In genomic region chr3:177464392-177465225, GRCh38 we compare ENCODE assay signal across 17 cellular contexts.
DNase-seq lines count a peak whose midpoint lies in the region; ATAC-seq and TF ChIP-seq lines count a peak whose summit lies in the region.
"Had no signal": no experiment of that assay in that cellular context is flagged by ENCODE, and none has a peak within 500 bp of the region (broad histone marks: within the 10 kb centered on the region; RNA-seq: fewer than 3 reads in every experiment).

No MANE protein-coding gene starts in this region.

- intact Hi-C loops in sciatic nerve (cut with DNase I), result no loop called here

- peaks cover 20% of the 10 kb centered on the region for H3K4me1 Mint-ChIP-seq in activated T-helper 17 cell treated with anti-CD3 and anti-CD28 coated beads, Interleukin-2, amount 50 U/mL, for 72 hours
- H3K4me1 Mint-ChIP-seq: activated naive CD8-positive, alpha-beta T cell treated with anti-CD3 and anti-CD28 coated beads, Interleukin-2, amount 50 U/mL, for 24 hours; naive B cell had no signal

- H3K36me3 Mint-ChIP-seq in activated T-helper 17 cell treated with anti-CD3 and anti-CD28 coated beads, Interleukin-2, amount 50 U/mL, for 72 hours (ENCODE audit: low read depth), result no peaks in the 10 kb centered on the region
- H3K36me3 Mint-ChIP-seq: naive B cell, type B pancreatic cell had no signal

- TF ChIP-seq CTCF in AG10803 (conservative IDR thresholded peaks at IDR 0.05; ENCODE audit: low read length), result no peak
- TF ChIP-seq CTCF in right atrium auricular region (IDR thresholded peaks at IDR 0.05), result no peak

- H3K27me3 Mint-ChIP-seq in activated T-helper 17 cell treated with anti-CD3 and anti-CD28 coated beads, Interleukin-2, amount 50 U/mL, for 72 hours, result no peaks in the 10 kb centered on the region
- H3K27me3 Mint-ChIP-seq: activated CD4-positive, alpha-beta memory T cell treated with anti-CD3 and anti-CD28 coated beads, Interleukin-2, amount 10 ng/mL, durations not matched to agents 7 days and 5 days; activated naive CD8-positive, alpha-beta T cell treated with anti-CD3 and anti-CD28 coated beads, Interleukin-2, amount 50 U/mL, for 24 hours; naive B cell had no signal

- DNase-seq in AG10803 (ENCODE audit: low read depth), result peak; percentile 69
- DNase-seq in right atrium auricular region (ENCODE audit: low spot score), result no peak
- no peak for DNase-seq in sciatic nerve (ENCODE audit: low spot score)
- no peak for DNase-seq in DMS79 (lab: John Stamatoyannopoulos, UW)
- DNase-seq in AG08396 (ENCODE audit: low spot score), result no peak
- DNase-seq in activated gamma-delta T cell treated with Interleukin-2 at 50 U/mL for 16 hours, result no peak
- no peak for DNase-seq in NCI-H187 treated with DMSO at 0.1 percent for 48 hours (lab: John Stamatoyannopoulos, UW)
- DNase-seq: activated CD4-positive, alpha-beta memory T cell treated with anti-CD3 and anti-CD28 coated beads, Interleukin-2, amount 10 ng/mL, durations not matched to agents 7 days and 5 days; activated naive CD8-positive, alpha-beta T cell treated with anti-CD3 and anti-CD28 coated beads, Interleukin-2, amount 50 U/mL, for 24 hours; activated T-cell treated with anti-CD3 and anti-CD28 coated beads, Interleukin-2, amount 50 U/mL, for 72 hours; naive B cell; NCI-H1417; NCI-H524 had no signal

- peaks cover 0 to 49% of the 10 kb centered on the region in 2 donors for H3K4me1 ChIP-seq in right atrium auricular region

- no peaks in the 10 kb centered on the region for H3K9me3 Mint-ChIP-seq in activated T-helper 17 cell treated with anti-CD3 and anti-CD28 coated beads, Interleukin-2, amount 50 U/mL, for 72 hours
- H3K9me3 Mint-ChIP-seq: activated naive CD8-positive, alpha-beta T cell treated with anti-CD3 and anti-CD28 coated beads, Interleukin-2, amount 50 U/mL, for 24 hours; activated T-cell treated with anti-CD3 and anti-CD28 coated beads, Interleukin-2, amount 50 U/mL, for 72 hours; naive B cell had no signal

- H3K4me3 ChIP-seq in AG10803 (ENCODE audit: low read length) (no peak overlapping the region), right atrium auricular region (no peak overlapping the region)
- H3K4me3 ChIP-seq: heart right ventricle had no signal

- H3K27me3 ChIP-seq in right atrium auricular region, result no peaks in the 10 kb centered on the region
- H3K27me3 ChIP-seq: heart right ventricle had no signal

- H3K27ac ChIP-seq in right atrium auricular region, result peak overlapping the region; percentile 4 to 49
- H3K27ac ChIP-seq: KMS-11 had no signal

- H3K27ac Mint-ChIP-seq in activated T-helper 17 cell treated with anti-CD3 and anti-CD28 coated beads, Interleukin-2, amount 50 U/mL, for 72 hours, result peak overlapping the region; percentile 47
- H3K27ac Mint-ChIP-seq: activated CD4-positive, alpha-beta memory T cell treated with anti-CD3 and anti-CD28 coated beads, Interleukin-2, amount 10 ng/mL, durations not matched to agents 7 days and 5 days; activated naive CD8-positive, alpha-beta T cell treated with anti-CD3 and anti-CD28 coated beads, Interleukin-2, amount 50 U/mL, for 24 hours; activated T-cell treated with anti-CD3 and anti-CD28 coated beads, Interleukin-2, amount 50 U/mL, for 72 hours; type B pancreatic cell had no signal

- ATAC-seq in activated T-helper 17 cell treated with anti-CD3 and anti-CD28 coated beads, Interleukin-2, amount 50 U/mL, for 72 hours (replicated peaks), result peak; percentile 27
- ATAC-seq in sciatic nerve, result peak; percentile 65
- ATAC-seq: activated naive CD8-positive, alpha-beta T cell treated with anti-CD3 and anti-CD28 coated beads, Interleukin-2, amount 50 U/mL, for 24 hours had no signal

- H3K4me3 Mint-ChIP-seq in activated T-helper 17 cell treated with anti-CD3 and anti-CD28 coated beads, Interleukin-2, amount 50 U/mL, for 72 hours, result peak overlapping the region; percentile 25
- H3K4me3 Mint-ChIP-seq: activated CD4-positive, alpha-beta memory T cell treated with anti-CD3 and anti-CD28 coated beads, Interleukin-2, amount 10 ng/mL, durations not matched to agents 7 days and 5 days; activated naive CD8-positive, alpha-beta T cell treated with anti-CD3 and anti-CD28 coated beads, Interleukin-2, amount 50 U/mL, for 24 hours; activated T-cell treated with anti-CD3 and anti-CD28 coated beads, Interleukin-2, amount 50 U/mL, for 72 hours; naive B cell; type B pancreatic cell had no signal

- no peaks in the 10 kb centered on the region for H3K36me3 ChIP-seq in right atrium auricular region
- H3K36me3 ChIP-seq: heart right ventricle had no signal

- no peaks in the 10 kb centered on the region for H3K9me3 ChIP-seq in right atrium auricular region
- H3K9me3 ChIP-seq: heart right ventricle had no signal
